Comparison of ENCODE assay signal across 8 cellular contexts in genomic region chr17:44775136-44775837, GRCh38. TPM values are rescaled to one million over a fixed set of nuclear protein-coding genes. Genes with fewer than 3 reads are reported as not detected.
DNase-seq lines count a peak whose midpoint lies in the region; ATAC-seq lines count a peak whose summit lies in the region.

No MANE protein-coding gene starts in this region.

- H3K27me3 ChIP-seq in CD4-positive, CD25-positive, alpha-beta regulatory T cell (ENCODE audit: control insufficient read depth, insufficient read depth, low read length), result no peaks in the 10 kb centered on the region
- H3K27me3 ChIP-seq in effector memory CD4-positive, alpha-beta T cell (replicated peaks; ENCODE audit: control insufficient read depth, insufficient read depth, low read length, poor library complexity, severe bottlenecking), result no peaks in the 10 kb centered on the region

- ATAC-seq in CD4-positive, CD25-positive, alpha-beta regulatory T cell (ENCODE audit: low read depth in 2 of 2), result peak; percentile 92 to 95
- ATAC-seq in GM19438 (IDR thresholded peaks at IDR 0.05; ENCODE audit: low read depth, unreplicated experiment), result peak; percentile 73
- peak; percentile 67 for ATAC-seq in HG03565 (IDR thresholded peaks at IDR 0.05; ENCODE audit: unreplicated experiment)

- H3K27ac ChIP-seq in CD4-positive, CD25-positive, alpha-beta regulatory T cell (ENCODE audit: insufficient read depth, low read length, poor library complexity, severe bottlenecking), result peak overlapping the region; percentile 58
- no peak overlapping the region for H3K27ac ChIP-seq in effector memory CD4-positive, alpha-beta T cell (ENCODE audit: insufficient read depth, low read length, poor library complexity, severe bottlenecking)

- H3K36me3 ChIP-seq in CD4-positive, CD25-positive, alpha-beta regulatory T cell (ENCODE audit: control insufficient read depth, insufficient read depth, low read length), result no peaks in the 10 kb centered on the region
- no peaks in the 10 kb centered on the region for H3K36me3 ChIP-seq in effector memory CD4-positive, alpha-beta T cell (ENCODE audit: control insufficient read depth, insufficient read depth, low read length)

- H3K4me1 ChIP-seq in CD4-positive, CD25-positive, alpha-beta regulatory T cell (ENCODE audit: control insufficient read depth, insufficient read depth, low read length, poor library complexity, severe bottlenecking), result peaks cover 27% of the 10 kb centered on the region
- peaks cover 15% of the 10 kb centered on the region for H3K4me1 ChIP-seq in effector memory CD4-positive, alpha-beta T cell (ENCODE audit: control insufficient read depth, insufficient read depth, low read length, poor library complexity, severe bottlenecking)

- H3K4me1 Mint-ChIP-seq in CD4-positive, CD25-positive, alpha-beta regulatory T cell, result peaks cover 0 to 23% (median 6%) of the 10 kb centered on the region in 4 donors

- no peaks in the 10 kb centered on the region for H3K9me3 Mint-ChIP-seq in CD4-positive, CD25-positive, alpha-beta regulatory T cell

- DNase-seq in CD4-positive, CD25-positive, alpha-beta regulatory T cell, result peak; percentile 93 to 98 (median 97)
- peak; percentile 100 for DNase-seq in NCI-H82 (lab: John Stamatoyannopoulos, UW)
- peak; percentile 92 to 98 for DNase-seq in activated CD8-positive, alpha-beta memory T cell treated with anti-CD3 and anti-CD28 coated beads for 1 hour (ENCODE audit: extremely low read depth in 1 of 2, low read depth in 1 of 2)
- peak; percentile 97 to 98 (median 98) for DNase-seq in effector memory CD4-positive, alpha-beta T cell
- peak; percentile 96 for DNase-seq in mesenteric fat pad (ENCODE audit: low spot score)
- DNase-seq in stimulated activated CD8-positive, alpha-beta memory T cell treated with anti-CD3 and anti-CD28 coated beads, Interleukin-15, amount 100 ng/mL, for 24 hours (ENCODE audit: low read depth), result peak; percentile 88

- peaks cover 5% of the 10 kb centered on the region for H3K27me3 Mint-ChIP-seq in CD4-positive, CD25-positive, alpha-beta regulatory T cell

- H3K27ac Mint-ChIP-seq in CD4-positive, CD25-positive, alpha-beta regulatory T cell, result peak overlapping the region in 1 of 3 donors; percentile 85

- no peaks in the 10 kb centered on the region for H3K9me3 ChIP-seq in CD4-positive, CD25-positive, alpha-beta regulatory T cell (ENCODE audit: control insufficient read depth in 2 of 2, low read length in 2 of 2)
- H3K9me3 ChIP-seq in effector memory CD4-positive, alpha-beta T cell (ENCODE audit: control insufficient read depth, low read length), result no peaks in the 10 kb centered on the region

- peak overlapping the region; percentile 37 for H3K4me3 ChIP-seq in CD4-positive, CD25-positive, alpha-beta regulatory T cell (ENCODE audit: low read depth, low read length)
- H3K4me3 ChIP-seq in effector memory CD4-positive, alpha-beta T cell (ENCODE audit: insufficient read depth, low read depth, low read length, poor library complexity, severe bottlenecking), result peak overlapping the region; percentile 65

- no peaks in the 10 kb centered on the region for H3K36me3 Mint-ChIP-seq in CD4-positive, CD25-positive, alpha-beta regulatory T cell

- H3K4me3 Mint-ChIP-seq in CD4-positive, CD25-positive, alpha-beta regulatory T cell, result peak overlapping the region; percentile 90 to 98 (median 94)

RNA-seq across cellular contexts. Expression of gene ADAM11, which starts 16.5 kb away (rescaled TPM):
- 0.35 TPM for total RNA-seq in CD4-positive, CD25-positive, alpha-beta regulatory T cell
- under 1 TPM in 2 of 4 donors, not detected in 2; 0.15 to 0.24 TPM for polyA plus RNA-seq in CD4-positive, CD25-positive, alpha-beta regulatory T cell
- total RNA-seq in mesenteric fat pad, result 0.67 TPM

RNA-seq across cellular contexts. Expression of gene GJC1, which starts 54.8 kb away (rescaled TPM):
- total RNA-seq in CD4-positive, CD25-positive, alpha-beta regulatory T cell, result not detected
- not detected for polyA plus RNA-seq in CD4-positive, CD25-positive, alpha-beta regulatory T cell
- total RNA-seq in mesenteric fat pad, result 17.1 TPM

Comparison
In these comparisons a context has a peak if more than half of its experiments do, and no peak if none do; other contexts are left out.
1. RNA of gene GJC1, which starts 54.8 kb away (total RNA-seq): 17.1 TPM in mesenteric fat pad (single experiment); not detected in CD4-positive, CD25-positive, alpha-beta regulatory T cell (single experiment); every median in the first group is over 10 times any median in the second.
2. Peak in every context shown above with its lines, with median percentiles within 50 percentile points of each other: ATAC-seq and DNase-seq.